ENCODE assay signal across 30 cellular contexts in genomic region chr12:130118181-130118580, GRCh38. TPM values are rescaled to one million over a fixed set of nuclear protein-coding genes. Genes with fewer than 3 reads are reported as not detected.
"Had no signal": no experiment of that assay in that cellular context is flagged by ENCODE, and none has a peak within 500 bp of the region (broad histone marks: within the 10 kb centered on the region; RNA-seq: fewer than 3 reads in every experiment).

No MANE protein-coding gene starts in this region.

- FAIRE-seq: frontal cortex had no signal

- DNase-seq: activated CD4-positive, alpha-beta memory T cell treated with anti-CD3 and anti-CD28 coated beads, Interleukin-2, amount 10 ng/mL, durations not matched to agents 7 days and 5 days; activated CD4-positive, alpha-beta T cell treated with anti-CD3 and anti-CD28 coated beads for 1 hour; activated CD4-positive, alpha-beta T cell treated with anti-CD3 and anti-CD28 coated beads for 4 hours; activated CD4-positive, alpha-beta T cell treated with anti-CD3 and anti-CD28 coated beads, Interleukin-2, amount 10 ng/mL, durations not matched to agents 7 days and 5 days; activated CD4-positive, alpha-beta T cell treated with anti-CD3 and anti-CD28 coated beads, Interleukin-2, amount 50 U/mL, for 4 hours; activated CD8-positive, alpha-beta memory T cell treated with anti-CD3 and anti-CD28 coated beads, Interleukin-2, amount 50 U/mL, for 48 hours; activated gamma-delta T cell; activated naive CD4-positive, alpha-beta T cell; activated naive CD4-positive, alpha-beta T cell treated with anti-CD3 and anti-CD28 coated beads, Interleukin-2, amount 10 ng/mL, durations not matched to agents 7 days and 5 days; activated naive CD8-positive, alpha-beta T cell treated with anti-CD3 and anti-CD28 coated beads, Interleukin-2, amount 10 ng/mL, durations not matched to agents 7 days and 5 days; activated T-cell treated with anti-CD3 and anti-CD28 coated beads for 4 hours; activated T-cell treated with anti-CD3 and anti-CD28 coated beads, Interleukin-2, amount 50 U/mL, for 24 hours; activated T-cell treated with anti-CD3 and anti-CD28 coated beads, Interleukin-2, amount 50 U/mL, for 72 hours; central memory CD4-positive, alpha-beta T cell; cerebellar nuclear complex; dorsolateral prefrontal cortex; effector memory CD4-positive, alpha-beta T cell; endodermal cell; foreskin fibroblast; T-helper 2 cell had no signal

- H3K4me3 ChIP-seq: ascending aorta, cardiac muscle cell, coronary artery, dorsolateral prefrontal cortex had no signal

- H3K27ac Mint-ChIP-seq: activated CD4-positive, alpha-beta memory T cell treated with anti-CD3 and anti-CD28 coated beads, Interleukin-2, amount 10 ng/mL, durations not matched to agents 7 days and 5 days; activated CD4-positive, alpha-beta T cell treated with anti-CD3 and anti-CD28 coated beads, Interleukin-2, amount 10 ng/mL, durations not matched to agents 7 days and 5 days; activated naive CD4-positive, alpha-beta T cell treated with anti-CD3 and anti-CD28 coated beads, Interleukin-2, amount 50 U/mL, for 72 hours; activated naive CD8-positive, alpha-beta T cell treated with anti-CD3 and anti-CD28 coated beads, Interleukin-2, amount 10 ng/mL, durations not matched to agents 7 days and 5 days; activated T-cell treated with anti-CD3 and anti-CD28 coated beads, Interleukin-2, amount 50 U/mL, for 24 hours; activated T-cell treated with anti-CD3 and anti-CD28 coated beads, Interleukin-2, amount 50 U/mL, for 72 hours; dendritic cell treated with granulocyte-macrophage colony-stimulating factor and Interleukin-4, amounts not matched to agents 40 ng/mL and 50 ng/mL, for 4 days; endodermal cell; WTC11 had no signal

- H3K27me3 ChIP-seq: ascending aorta, breast epithelium, cardiac muscle cell had no signal

- H3K4me3 Mint-ChIP-seq: activated CD4-positive, alpha-beta memory T cell treated with anti-CD3 and anti-CD28 coated beads, Interleukin-2, amount 10 ng/mL, durations not matched to agents 7 days and 5 days; activated CD4-positive, alpha-beta T cell treated with anti-CD3 and anti-CD28 coated beads, Interleukin-2, amount 10 ng/mL, durations not matched to agents 7 days and 5 days; activated naive CD4-positive, alpha-beta T cell treated with anti-CD3 and anti-CD28 coated beads, Interleukin-2, amount 10 ng/mL, durations not matched to agents 7 days and 5 days; activated naive CD8-positive, alpha-beta T cell treated with anti-CD3 and anti-CD28 coated beads, Interleukin-2, amount 10 ng/mL, durations not matched to agents 7 days and 5 days; activated T-cell treated with anti-CD3 and anti-CD28 coated beads, Interleukin-2, amount 50 U/mL, for 24 hours; activated T-cell treated with anti-CD3 and anti-CD28 coated beads, Interleukin-2, amount 50 U/mL, for 72 hours; dendritic cell treated with granulocyte-macrophage colony-stimulating factor and Interleukin-4, amounts not matched to agents 40 ng/mL and 50 ng/mL, for 4 days; endodermal cell; WTC11 had no signal

- H3K27ac ChIP-seq: ascending aorta, cardiac muscle cell, coronary artery, dorsolateral prefrontal cortex had no signal

- H3K36me3 ChIP-seq: ascending aorta, breast epithelium, cardiac muscle cell had no signal

- H3K9me3 Mint-ChIP-seq: activated CD4-positive, alpha-beta T cell treated with anti-CD3 and anti-CD28 coated beads, Interleukin-2, amount 10 ng/mL, durations not matched to agents 7 days and 5 days; activated naive CD4-positive, alpha-beta T cell treated with anti-CD3 and anti-CD28 coated beads, Interleukin-2, amount 10 ng/mL, durations not matched to agents 7 days and 5 days; activated naive CD4-positive, alpha-beta T cell treated with anti-CD3 and anti-CD28 coated beads, Interleukin-2, amount 50 U/mL, for 72 hours; activated naive CD8-positive, alpha-beta T cell treated with anti-CD3 and anti-CD28 coated beads, Interleukin-2, amount 10 ng/mL, durations not matched to agents 7 days and 5 days; activated T-cell treated with anti-CD3 and anti-CD28 coated beads, Interleukin-2, amount 50 U/mL, for 24 hours; dendritic cell treated with granulocyte-macrophage colony-stimulating factor and Interleukin-4, amounts not matched to agents 40 ng/mL and 50 ng/mL, for 4 days; endodermal cell had no signal

- H3K4me1 Mint-ChIP-seq: activated CD4-positive, alpha-beta memory T cell treated with anti-CD3 and anti-CD28 coated beads, Interleukin-2, amount 10 ng/mL, durations not matched to agents 7 days and 5 days; activated CD4-positive, alpha-beta T cell treated with anti-CD3 and anti-CD28 coated beads, Interleukin-2, amount 10 ng/mL, durations not matched to agents 7 days and 5 days; activated naive CD4-positive, alpha-beta T cell treated with anti-CD3 and anti-CD28 coated beads, Interleukin-2, amount 10 ng/mL, durations not matched to agents 7 days and 5 days; activated naive CD8-positive, alpha-beta T cell treated with anti-CD3 and anti-CD28 coated beads, Interleukin-2, amount 10 ng/mL, durations not matched to agents 7 days and 5 days; WTC11 had no signal

- H3K36me3 Mint-ChIP-seq: activated naive CD4-positive, alpha-beta T cell treated with anti-CD3 and anti-CD28 coated beads, Interleukin-2, amount 10 ng/mL, durations not matched to agents 7 days and 5 days; activated naive CD4-positive, alpha-beta T cell treated with anti-CD3 and anti-CD28 coated beads, Interleukin-2, amount 50 U/mL, for 72 hours; activated naive CD8-positive, alpha-beta T cell treated with anti-CD3 and anti-CD28 coated beads, Interleukin-2, amount 10 ng/mL, durations not matched to agents 7 days and 5 days; brain had no signal

- H3K9me3 ChIP-seq: ascending aorta, breast epithelium had no signal

- H3K27me3 Mint-ChIP-seq: activated CD4-positive, alpha-beta memory T cell treated with anti-CD3 and anti-CD28 coated beads, Interleukin-2, amount 10 ng/mL, durations not matched to agents 7 days and 5 days; activated CD4-positive, alpha-beta T cell treated with anti-CD3 and anti-CD28 coated beads, Interleukin-2, amount 10 ng/mL, durations not matched to agents 7 days and 5 days had no signal

- H3K4me1 ChIP-seq: ascending aorta, breast epithelium had no signal

RNA-seq across cellular contexts. Expression of gene FZD10, which starts 44.1 kb away (rescaled TPM):
- total RNA-seq: activated CD4-positive, alpha-beta memory T cell treated with anti-CD3 and anti-CD28 coated beads, Interleukin-2, amount 10 ng/mL, durations not matched to agents 7 days and 5 days; activated CD4-positive, alpha-beta T cell treated with anti-CD3 and anti-CD28 coated beads, Interleukin-2, amount 10 ng/mL, durations not matched to agents 7 days and 5 days; activated naive CD4-positive, alpha-beta T cell treated with anti-CD3 and anti-CD28 coated beads, Interleukin-2, amount 50 U/mL, for 72 hours; activated naive CD8-positive, alpha-beta T cell treated with anti-CD3 and anti-CD28 coated beads, Interleukin-2, amount 10 ng/mL, durations not matched to agents 7 days and 5 days; activated T-cell treated with anti-CD3 and anti-CD28 coated beads, Interleukin-2, amount 50 U/mL, for 72 hours; T-helper 1 cell treated with Interleukin-12 subunit alpha and Interleukin-12 subunit beta and Interleukin-4 antibody, amounts not matched to agents 30 ng/mL and 1 ng/mL, for 36 hours had no signal
- polyA plus RNA-seq: cardiac muscle cell had no signal
